In the genomic region with DNA sequence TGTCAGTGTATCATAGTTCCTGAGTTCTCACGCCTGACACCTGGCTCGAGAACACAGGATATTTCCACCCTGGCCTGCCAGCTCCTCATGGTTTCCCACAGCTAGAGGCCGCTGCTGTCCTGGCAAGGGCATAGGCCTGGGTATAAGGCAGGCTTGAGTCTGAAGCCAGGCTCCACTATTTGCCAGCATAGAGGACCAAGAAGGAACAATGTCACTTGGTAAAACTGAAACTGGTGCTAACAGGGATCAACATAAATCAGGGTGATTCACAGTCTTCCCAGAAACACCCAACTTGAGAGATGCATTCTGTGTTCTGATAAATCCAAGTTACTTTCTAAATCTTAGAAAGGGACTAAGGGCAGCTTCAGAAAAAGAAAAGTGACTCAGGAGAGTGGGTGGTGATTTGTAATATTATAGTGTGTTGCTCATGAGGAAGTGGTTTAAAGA, we compare ENCODE assay signal across 9 cellular contexts. TPM values are rescaled to one million over a fixed set of nuclear protein-coding genes. Genes with fewer than 3 reads are reported as not detected.
A peak's percentile ranks its signal among the peaks of the same experiment; 100 is the strongest.
DNase-seq lines count a peak whose midpoint lies in the region; ATAC-seq and TF ChIP-seq lines count a peak whose summit lies in the region.
"Had no signal": no experiment of that assay in that cellular context is flagged by ENCODE, and none has a peak within 500 bp of the region (broad histone marks: within the 10 kb centered on the region; RNA-seq: fewer than 3 reads in every experiment).

No MANE protein-coding gene starts in this region.

- no peak overlapping the region for H3K4me3 Mint-ChIP-seq in activated naive CD4-positive, alpha-beta T cell treated with anti-CD3 and anti-CD28 coated beads for 36 hours
- H3K4me3 Mint-ChIP-seq in osteocyte (ENCODE audit: unreplicated experiment): no peak overlapping the region
- H3K4me3 Mint-ChIP-seq: immature natural killer cell had no signal

- H3K9me3 ChIP-seq in PC-3 (ENCODE audit: low read length): no peaks in the 10 kb centered on the region

- no TSS peak for BruUV-seq in PC-3 (replicated peaks; lab: Mats Ljungman, UMichigan)

- POLR2A ChIA-PET in PC-3 (lab: Charles Lee; ENCODE audit: unreplicated experiment): interaction anchor here (0.5 to 1.3 kb wide), 6 partner anchors 37 to 96 kb away, joined by 3 to 8 read pairs (median 4); partner anchors contain the start of genes CHTOP, S100A13, S100A14 and S100A16

- no peaks in the 10 kb centered on the region for H3F3A ChIP-seq in PC-3 (ENCODE audit: low read length, unreplicated experiment)

- H3K27ac ChIP-seq in PC-3 (ENCODE audit: low read length): peak overlapping the region; percentile 76

- peaks cover 39% of the 10 kb centered on the region for H3K4me1 ChIP-seq in PC-3 (ENCODE audit: insufficient read depth, low read length)

- peak; percentile 98 for TF ChIP-seq CTCF in PC-3 (conservative IDR thresholded peaks at IDR 0.05; ENCODE audit: low read depth, low read length)
- TF ChIP-seq CTCF in osteocyte (IDR thresholded peaks at IDR 0.05): peak; percentile 95

- H3K9me2 ChIP-seq in PC-3 (replicated peaks; ENCODE audit: low read length): no peaks in the 10 kb centered on the region

- H2AFZ ChIP-seq in PC-3 (ENCODE audit: low read length): peak overlapping the region; percentile 8

- DNase-seq in activated gamma-delta T cell treated with Interleukin-2 at 50 U/mL for 16 hours: peak; percentile 40
- DNase-seq in activated gamma-delta T cell (lab: John Stamatoyannopoulos, UW): no peak
- DNase-seq in HuH-7 (ENCODE audit: low spot score): peak; percentile 67
- DNase-seq in PC-3: peak; percentile 94
- DNase-seq in activated naive CD4-positive, alpha-beta T cell treated with anti-CD3 and anti-CD28 coated beads for 36 hours: peak; percentile 85
- DNase-seq in germinal center (ENCODE audit: low spot score): peak; percentile 58
- DNase-seq in osteocyte (ENCODE audit: extremely low spot score, unreplicated experiment): no peak

- H3K9me3 Mint-ChIP-seq in activated naive CD4-positive, alpha-beta T cell treated with anti-CD3 and anti-CD28 coated beads for 36 hours: no peaks in the 10 kb centered on the region
- H3K9me3 Mint-ChIP-seq in osteocyte (ENCODE audit: unreplicated experiment): no peaks in the 10 kb centered on the region
- H3K9me3 Mint-ChIP-seq: immature natural killer cell had no signal

- H3K36me3 Mint-ChIP-seq in activated naive CD4-positive, alpha-beta T cell treated with anti-CD3 and anti-CD28 coated beads for 36 hours (ENCODE audit: low read depth): no peaks in the 10 kb centered on the region
- no peaks in the 10 kb centered on the region for H3K36me3 Mint-ChIP-seq in osteocyte (ENCODE audit: unreplicated experiment)
- H3K36me3 Mint-ChIP-seq: immature natural killer cell had no signal

- CTCF ChIA-PET in PC-3 (lab: Charles Lee): interaction anchor here (0.6 to 2.0 kb wide), 14 partner anchors 26 to 204 kb away, joined by 3 to 25 read pairs (median 6); partner anchors contain the start of genes CHTOP, S100A13, S100A14 and S100A16
- CTCF ChIA-PET in activated naive CD4-positive, alpha-beta T cell treated with anti-CD3 and anti-CD28 coated beads for 36 hours (lab: Charles Lee): interaction anchor here (0.7 to 7.4 kb wide), 20 partner anchors 13 to 100 kb away, joined by 3 to 207 read pairs (median 4); partner anchors contain the start of genes CHTOP, S100A13, S100A4 and S100A5

- H3K27ac Mint-ChIP-seq in activated naive CD4-positive, alpha-beta T cell treated with anti-CD3 and anti-CD28 coated beads for 36 hours: peak overlapping the region; percentile 18
- H3K27ac Mint-ChIP-seq in osteocyte (ENCODE audit: unreplicated experiment): peak overlapping the region; percentile 83

- peaks cover 40% of the 10 kb centered on the region for H3K4me1 Mint-ChIP-seq in activated naive CD4-positive, alpha-beta T cell treated with anti-CD3 and anti-CD28 coated beads for 36 hours (ENCODE audit: low read depth)
- H3K4me1 Mint-ChIP-seq in osteocyte (ENCODE audit: unreplicated experiment): peaks cover 28% of the 10 kb centered on the region

- no peaks in the 10 kb centered on the region for H3K27me3 ChIP-seq in PC-3 (ENCODE audit: low read length)

- H3K4me2 ChIP-seq in PC-3 (ENCODE audit: low read length): peak overlapping the region; percentile 48

- 0 out of 2 replicates have a peak overlapping the region, but pooled peaks have one; percentile 0 for H3K4me3 ChIP-seq in PC-3 (ENCODE audit: low read length)

- no peaks in the 10 kb centered on the region for H3K79me2 ChIP-seq in PC-3 (ENCODE audit: low read length)

- H3K9ac ChIP-seq in PC-3 (ENCODE audit: low read length): peak overlapping the region; percentile 26

- H3K36me3 ChIP-seq in PC-3 (ENCODE audit: low read depth, low read length): no peaks in the 10 kb centered on the region

- H4K20me1 ChIP-seq in PC-3 (ENCODE audit: low read length): no peaks in the 10 kb centered on the region

- ATAC-seq in PC-3 (peak; percentile 67), HG03025 (IDR thresholded peaks at IDR 0.05; ENCODE audit: low FRiP score, unreplicated experiment) (no peak)

- intact Hi-C loops in PC-3 (cut with micrococcal nuclease): loop anchor here (1.0 to 2.0 kb wide), 4 partner anchors 36 to 176 kb away; no protein-coding TSS in a partner anchor
- intact Hi-C loops in activated naive CD4-positive, alpha-beta T cell treated with anti-CD3 and anti-CD28 coated beads for 36 hours (cut with micrococcal nuclease): loop anchor here (1.0 to 2.0 kb wide), 9 partner anchors 39 to 412 kb away; partner anchors contain the start of genes CHTOP and SLC27A3

- peaks cover 1% of the 10 kb centered on the region for H3K27me3 Mint-ChIP-seq in activated naive CD4-positive, alpha-beta T cell treated with anti-CD3 and anti-CD28 coated beads for 36 hours (ENCODE audit: low read depth)
- H3K27me3 Mint-ChIP-seq in osteocyte (ENCODE audit: unreplicated experiment): no peaks in the 10 kb centered on the region

RNA-seq across cellular contexts. Expression of gene S100A2, which starts 6.9 kb away (rescaled TPM):
- total RNA-seq in PC-3 (2014; rRNA removed) (358 and 373 TPM in 2 replicates), osteocyte (8.9 and 11.7 TPM in 2 replicates)
- total RNA-seq in activated naive CD4-positive, alpha-beta T cell treated with anti-CD3 and anti-CD28 coated beads for 36 hours: under 1 TPM; 0.74 to 0.77 TPM

RNA-seq across cellular contexts. Expression of gene S100A3, which starts 23.5 kb away (rescaled TPM):
- total RNA-seq in PC-3 (2014; rRNA removed) (4.6 and 7.9 TPM in 2 replicates), osteocyte (5.7 and 7.5 TPM in 2 replicates)
- not detected for total RNA-seq in activated naive CD4-positive, alpha-beta T cell treated with anti-CD3 and anti-CD28 coated beads for 36 hours

RNA-seq across cellular contexts. Expression of gene S100A4, which starts 27.0 kb away (rescaled TPM):
- 32.2 and 55.8 TPM in 2 replicates for total RNA-seq in PC-3 (2014; rRNA removed)
- total RNA-seq in activated naive CD4-positive, alpha-beta T cell treated with anti-CD3 and anti-CD28 coated beads for 36 hours: 10 to 100 TPM; 36.5 to 37.9 TPM
- 337 and 353 TPM in 2 replicates for total RNA-seq in osteocyte

RNA-seq across cellular contexts. Expression of gene S100A5, which starts 31.9 kb away (rescaled TPM):
- 2.5 and 6.3 TPM in 2 replicates for total RNA-seq in PC-3 (2014; rRNA removed)
- total RNA-seq in activated naive CD4-positive, alpha-beta T cell treated with anti-CD3 and anti-CD28 coated beads for 36 hours: under 1 TPM; 0.89 to 0.93 TPM
- total RNA-seq in osteocyte: 1.0 TPM in 1 of 2 replicates, not detected in the other

RNA-seq across cellular contexts. Expression of gene S100A6, which starts 36.8 kb away (rescaled TPM):
- 1,818 and 2,572 TPM in 2 replicates for total RNA-seq in PC-3 (2014; rRNA removed)
- 100 to 1,000 TPM; 200 to 204 TPM for total RNA-seq in activated naive CD4-positive, alpha-beta T cell treated with anti-CD3 and anti-CD28 coated beads for 36 hours
- total RNA-seq in osteocyte: 0.99 and 1.1 TPM in 2 replicates

Comparison
In these comparisons a context has a peak if more than half of its experiments do, and no peak if none do; other contexts are left out.
1. DNase-seq: peak in activated gamma-delta T cell treated with Interleukin-2 at 50 U/mL for 16 hours (single experiment), HuH-7 (single experiment), PC-3 (single experiment), activated naive CD4-positive, alpha-beta T cell treated with anti-CD3 and anti-CD28 coated beads for 36 hours (single experiment) and germinal center (single experiment); none in activated gamma-delta T cell (single experiment) and osteocyte (single experiment).
2. RNA of gene S100A2, which starts 6.9 kb away (total RNA-seq): 358 to 373 TPM in PC-3; 8.9 to 11.7 TPM in osteocyte and 0.74 to 0.77 TPM in activated naive CD4-positive, alpha-beta T cell treated with anti-CD3 and anti-CD28 coated beads for 36 hours; every median in the first group is over 10 times any median in the second.